In genomic region chr16:1788708-1789100, GRCh38 we compare ENCODE assay signal across 26 cellular contexts. TPM values are rescaled to one million over a fixed set of nuclear protein-coding genes. Genes with fewer than 3 reads are reported as not detected.
A peak's percentile ranks its signal among the peaks of the same experiment; 100 is the strongest.
DNase-seq lines count a peak whose midpoint lies in the region; ATAC-seq, FAIRE-seq and TF ChIP-seq lines count a peak whose summit lies in the region.
"Had no signal": no experiment of that assay in that cellular context is flagged by ENCODE, and none has a peak within 500 bp of the region (broad histone marks: within the 10 kb centered on the region; RNA-seq: fewer than 3 reads in every experiment).

No MANE protein-coding gene starts in this region.

- H3K27me3 ChIP-seq in left ventricle myocardium inferior (ENCODE audit: low read depth) (no peaks in the 10 kb centered on the region), astrocyte (ENCODE audit: insufficient read depth, low read length) (no peaks in the 10 kb centered on the region), upper lobe of right lung (no peaks in the 10 kb centered on the region)
- H3K27me3 ChIP-seq: esophagus squamous epithelium, transverse colon had no signal

- no peaks in the 10 kb centered on the region for H3K36me3 Mint-ChIP-seq in astrocyte (ENCODE audit: low read depth, unreplicated experiment)
- H3K36me3 Mint-ChIP-seq: activated naive CD8-positive, alpha-beta T cell had no signal

- peak overlapping the region; percentile 60 for H3K4me3 Mint-ChIP-seq in astrocyte (ENCODE audit: unreplicated experiment)
- H3K4me3 Mint-ChIP-seq: activated naive CD8-positive, alpha-beta T cell; CD4-positive, alpha-beta memory T cell; immature natural killer cell; T-cell had no signal

- peaks cover 45% of the 10 kb centered on the region for H3K79me2 ChIP-seq in astrocyte (ENCODE audit: insufficient read depth, low read length)

- H3K9ac ChIP-seq in astrocyte (ENCODE audit: low read length) (no peak overlapping the region), kidney (ENCODE audit: low read length in 2 of 2) (no peak overlapping the region)

- H3K4me3 ChIP-seq in left ventricle myocardium inferior (no peak overlapping the region), astrocyte (ENCODE audit: insufficient read depth, low read depth, low read length) (no peak overlapping the region), kidney (ENCODE audit: low read length in 2 of 2) (no peak overlapping the region), upper lobe of right lung (no peak overlapping the region)
- H3K4me3 ChIP-seq: esophagus squamous epithelium, transverse colon had no signal

- H3K27ac Mint-ChIP-seq in astrocyte (ENCODE audit: unreplicated experiment) = no peak overlapping the region
- H3K27ac Mint-ChIP-seq: activated naive CD8-positive, alpha-beta T cell; immature natural killer cell; T-cell had no signal

- H4K20me1 ChIP-seq in astrocyte (ENCODE audit: insufficient read depth, low read length) = peaks cover 33% of the 10 kb centered on the region

- no peak overlapping the region for H2AFZ ChIP-seq in astrocyte (ENCODE audit: low read depth, low read length)

- no peak for TF ChIP-seq CTCF in left ventricle myocardium inferior (IDR thresholded peaks at IDR 0.05; ENCODE audit: borderline replicate concordance)
- no peak for TF ChIP-seq CTCF in astrocyte (IDR thresholded peaks at IDR 0.05; ENCODE audit: insufficient read depth, low read depth, low read length)
- no peak for TF ChIP-seq CTCF in kidney (IDR thresholded peaks at IDR 0.05; ENCODE audit: borderline replicate concordance, extremely low read depth, insufficient read depth)
- no peak for TF ChIP-seq CTCF in upper lobe of right lung (IDR thresholded peaks at IDR 0.05)
- TF ChIP-seq CTCF in omental fat pad (IDR thresholded peaks at IDR 0.05) = no peak

- no peaks in the 10 kb centered on the region for H3K27me3 Mint-ChIP-seq in astrocyte (ENCODE audit: low read depth, unreplicated experiment)
- H3K27me3 Mint-ChIP-seq: activated naive CD8-positive, alpha-beta T cell; CD4-positive, alpha-beta memory T cell; T-cell had no signal

- intact Hi-C loops in cardiac septum (cut with DNase I) (loop anchor here (5.0 kb wide), 1 partner anchor 34 kb away; no protein-coding TSS in a partner anchor), left ventricle myocardium inferior (cut with micrococcal nuclease) (no loop called here), kidney (cut with DNase I) (no loop called here), upper lobe of right lung (cut with DNase I) (no loop called here)

- H3K9me3 ChIP-seq in left ventricle myocardium inferior (replicated peaks) (no peaks in the 10 kb centered on the region), astrocyte (ENCODE audit: insufficient read depth, low read depth, low read length) (no peaks in the 10 kb centered on the region), kidney (ENCODE audit: control insufficient read depth in 1 of 2, low read length in 2 of 2) (no peaks in the 10 kb centered on the region), upper lobe of right lung (no peaks in the 10 kb centered on the region)
- H3K9me3 ChIP-seq: esophagus squamous epithelium, transverse colon had no signal

- DNase-seq in cardiac septum (ENCODE audit: low spot score) (peak; percentile 75), left ventricle myocardium inferior (no peak), astrocyte (ENCODE audit: low read depth) (no peak), kidney (peak; percentile 59), upper lobe of right lung (peak; percentile 57), NCI-H524 (lab: John Stamatoyannopoulos, UW) (no peak), omental fat pad (ENCODE audit: low spot score) (no peak)
- DNase-seq in activated T-cell treated with anti-CD3 and anti-CD28 coated beads, Interleukin-2, amount 50 U/mL, for 48 hours = no peak
- DNase-seq: activated CD4-positive, alpha-beta T cell treated with anti-CD3 and anti-CD28 coated beads, Interleukin-2, amount 50 U/mL, for 48 hours; DMS79 treated with DMSO at 0.1 percent for 48 hours; esophagus squamous epithelium; immature natural killer cell; IMR-90; mesendoderm; NCI-H2029 treated with DMSO at 0.1 percent for 48 hours; retina; stimulated activated naive CD4-positive, alpha-beta T cell treated with Interleukin-2 at 50 U/mL for 16 hours; T-cell; transverse colon had no signal

- ATAC-seq in upper lobe of right lung (no peak), omental fat pad (ENCODE audit: low FRiP score) (no peak)
- ATAC-seq: T-cell had no signal

- no peak overlapping the region for H3K4me2 ChIP-seq in astrocyte (ENCODE audit: low read length)

- FAIRE-seq in astrocyte (lab: Jason Lieb, UNC) = no peak
- no peak for FAIRE-seq in kidney (lab: Jason Lieb, UNC)

- H3K36me3 ChIP-seq in left ventricle myocardium inferior (peaks cover 45% of the 10 kb centered on the region), astrocyte (ENCODE audit: insufficient read depth, low read length) (peaks cover 2% of the 10 kb centered on the region), kidney (ENCODE audit: control insufficient read depth in 1 of 2, insufficient read depth in 2 of 2, low read length in 2 of 2) (no peaks in the 10 kb centered on the region), upper lobe of right lung (peaks cover 29% of the 10 kb centered on the region)
- H3K36me3 ChIP-seq: transverse colon had no signal

- H3K4me1 ChIP-seq in left ventricle myocardium inferior = peaks cover 27% of the 10 kb centered on the region
- H3K4me1 ChIP-seq in astrocyte (ENCODE audit: insufficient read depth, low read length) = peaks cover 4% of the 10 kb centered on the region
- peaks cover 4% of the 10 kb centered on the region in 2 donors for H3K4me1 ChIP-seq in kidney (ENCODE audit: control insufficient read depth in 1 of 2, insufficient read depth in 1 of 2, low read depth in 1 of 2, low read length in 2 of 2)
- peaks cover 8% of the 10 kb centered on the region for H3K4me1 ChIP-seq in upper lobe of right lung

- no peaks in the 10 kb centered on the region for H3K9me3 Mint-ChIP-seq in astrocyte (ENCODE audit: unreplicated experiment)
- H3K9me3 Mint-ChIP-seq: CD4-positive, alpha-beta memory T cell; immature natural killer cell; T-cell had no signal

- no peaks in the 10 kb centered on the region for H3K4me1 Mint-ChIP-seq in astrocyte (ENCODE audit: low read depth, unreplicated experiment)

- H3K27ac ChIP-seq in left ventricle myocardium inferior (replicated peaks) (no peak overlapping the region), astrocyte (ENCODE audit: low read depth, low read length) (no peak overlapping the region), kidney (ENCODE audit: low read depth in 2 of 2, low read length in 2 of 2) (no peak overlapping the region), upper lobe of right lung (no peak overlapping the region)
- H3K27ac ChIP-seq: transverse colon had no signal

RNA-seq across cellular contexts. Expression of gene IGFALS, which starts 4.8 kb away (rescaled TPM):
- total RNA-seq in cardiac septum = 0.19 TPM
- not detected for total RNA-seq in left ventricle myocardium inferior
- not detected in 2 replicates for total RNA-seq in astrocyte
- 1.4 TPM for total RNA-seq in kidney
- polyA plus RNA-seq in kidney (ENCODE audit: insufficient read depth, low read depth, low replicate concordance) = 2.9 TPM
- total RNA-seq in upper lobe of right lung = 2.5 TPM
- total RNA-seq in omental fat pad = under 1 TPM in 2 of 4 donors, not detected in 2; 0.19 to 0.50 TPM
- total RNA-seq: bronchial epithelial cell, esophagus squamous epithelium, glomerular endothelial cell, H4, IMR-90, NCI-H460 had no signal
- polyA plus RNA-seq: AG04450; CD4-positive, alpha-beta memory T cell; immature natural killer cell; IMR-90 had no signal

RNA-seq across cellular contexts. Expression of gene NUBP2, which starts 5.9 kb away (rescaled TPM):
- total RNA-seq in cardiac septum (32.3 TPM), left ventricle myocardium inferior (36.2 TPM), astrocyte (41.4 and 45.2 TPM in 2 replicates), kidney (42.8 TPM), upper lobe of right lung (38.9 TPM), omental fat pad (10 to 100 TPM; 49.2 to 85.9 (median 60.2) TPM)
- polyA plus RNA-seq in kidney (ENCODE audit: insufficient read depth, low read depth, low replicate concordance) = 71.1 TPM

RNA-seq across cellular contexts. Expression of gene SPSB3, which starts 6.3 kb away (rescaled TPM):
- total RNA-seq in cardiac septum (24.2 TPM), left ventricle myocardium inferior (36.8 TPM), astrocyte (21.8 and 23.3 TPM in 2 replicates), kidney (57.7 TPM), upper lobe of right lung (43.0 TPM), omental fat pad (10 to 100 TPM; 39.5 to 88.1 (median 50.7) TPM)
- polyA plus RNA-seq in kidney (ENCODE audit: insufficient read depth, low read depth, low replicate concordance) = 55.1 TPM

RNA-seq across cellular contexts. Expression of gene MRPS34, which starts 15.8 kb away (rescaled TPM):
- total RNA-seq in cardiac septum = 63.4 TPM
- 78.0 TPM for total RNA-seq in left ventricle myocardium inferior
- total RNA-seq in astrocyte = 74.0 and 80.2 TPM in 2 replicates
- total RNA-seq in kidney = 61.7 TPM
- polyA plus RNA-seq in kidney (ENCODE audit: insufficient read depth, low read depth, low replicate concordance) = 187 TPM
- total RNA-seq in upper lobe of right lung = 62.7 TPM
- total RNA-seq in omental fat pad = 10 to 100 TPM; 56.8 to 84.2 (median 78.6) TPM

RNA-seq across cellular contexts. Expression of gene EME2, which starts 16.1 kb away (rescaled TPM):
- total RNA-seq in cardiac septum = 14.9 TPM
- 7.4 TPM for total RNA-seq in left ventricle myocardium inferior
- 21.4 and 23.3 TPM in 2 replicates for total RNA-seq in astrocyte
- 23.8 TPM for total RNA-seq in kidney
- polyA plus RNA-seq in kidney (ENCODE audit: insufficient read depth, low read depth, low replicate concordance) = 5.1 TPM
- total RNA-seq in upper lobe of right lung = 19.2 TPM
- 10 to 100 TPM in 1 of 4 donors, 1 to 10 TPM in 3; 5.9 to 16.2 (median 7.1) TPM for total RNA-seq in omental fat pad

Comparison
In these comparisons a context has a peak if more than half of its experiments do, and no peak if none do; other contexts are left out.
1. DNase-seq: peak in cardiac septum (single experiment), kidney (single experiment) and upper lobe of right lung (single experiment); none in left ventricle myocardium inferior (single experiment), astrocyte (single experiment), activated T-cell treated with anti-CD3 and anti-CD28 coated beads, Interleukin-2, amount 50 U/mL, for 48 hours (0 of 2), NCI-H524 (0 of 2) and omental fat pad (single experiment).